In genomic region chr3:46209751-46210470, GRCh38 we compare ENCODE assay signal across 1 cellular context.
TF ChIP-seq lines count a peak whose summit lies in the region.

No MANE protein-coding gene starts in this region.

TF ChIP-seq in IMR-90, 13 proteins besides CTCF, POLR2A, EP300 and RAD21 (continued from another document):
- TF ChIP-seq USF2 (IDR thresholded peaks at IDR 0.05; ENCODE audit: low read depth, low read length): no peak
